In the genomic region with DNA sequence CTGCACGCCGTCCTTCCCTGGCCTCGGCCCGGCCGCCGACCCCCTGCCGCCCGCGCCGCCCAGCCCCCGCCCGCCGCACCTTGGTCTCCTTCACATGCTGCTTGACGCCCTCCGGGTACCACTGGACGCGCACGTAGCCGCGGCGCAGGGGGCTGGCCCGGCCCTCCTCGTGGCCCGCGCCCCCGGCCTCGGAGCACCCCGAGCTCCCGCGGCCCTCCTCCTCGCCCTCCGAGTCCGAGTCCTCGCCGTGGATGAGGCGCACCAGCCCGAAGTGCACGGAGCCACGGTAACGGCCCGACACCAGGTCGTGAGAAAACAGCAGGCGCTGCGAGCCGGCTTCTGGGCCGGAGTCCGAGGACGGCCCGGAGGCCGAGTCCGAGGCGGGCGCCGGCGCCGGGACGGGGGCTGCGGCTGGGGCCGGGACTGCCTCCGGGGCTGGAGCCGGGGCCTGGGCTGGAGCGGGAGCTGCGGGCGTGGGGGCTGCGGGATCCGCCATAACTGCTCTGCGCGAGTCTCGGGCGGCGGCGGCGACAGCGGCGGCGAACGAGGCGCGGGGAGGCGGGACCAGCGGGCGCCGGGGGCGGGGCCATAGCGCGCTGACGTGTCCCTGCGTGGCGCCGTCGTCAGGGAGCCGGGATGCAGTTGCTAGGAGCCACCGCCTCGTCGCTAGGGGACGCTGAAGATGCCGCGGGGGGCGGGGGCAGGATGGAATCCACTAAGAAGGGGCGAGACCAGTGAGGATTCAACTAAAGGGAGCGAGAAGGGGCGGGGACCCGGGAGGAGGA, we compare ENCODE assay signal across 8 cellular contexts. TPM values are rescaled to one million over a fixed set of nuclear protein-coding genes. Genes with fewer than 3 reads are reported as not detected.
A peak's percentile ranks its signal among the peaks of the same experiment; 100 is the strongest.
DNase-seq lines count a peak whose midpoint lies in the region; ATAC-seq and TF ChIP-seq lines count a peak whose summit lies in the region.

A gene (minus strand): TSS at position 507 of the 785 bp plus-strand sequence. CDS start 11 bp downstream, at position 496.

- H3K4me1 ChIP-seq in Karpas-422 (ENCODE audit: low read length): peaks cover 40% of the 10 kb centered on the region

- H3K27me3 ChIP-seq in Karpas-422 (ENCODE audit: low read length): no peaks in the 10 kb centered on the region

- H3K4me1 Mint-ChIP-seq in activated T-helper 1 cell treated with anti-CD3 and anti-CD28 coated beads, Interleukin-12 subunit alpha, Interleukin-12 subunit beta, Interleukin-2, Interleukin-4 antibody, amounts not matched to agents 30 ng/mL and 10 ng/mL and 1 ng/mL, durations not matched to agents 14 hours and 24 hours and 36 hours (ENCODE audit: low read depth): peaks cover 42% of the 10 kb centered on the region
- peaks cover 37% of the 10 kb centered on the region for H3K4me1 Mint-ChIP-seq in nephron

- ATAC-seq in GM21717 (IDR thresholded peaks at IDR 0.05; ENCODE audit: unreplicated experiment): peak; percentile 74
- peak; percentile 92 for ATAC-seq in stimulated activated naive CD8-positive, alpha-beta T cell treated with anti-CD3 and anti-CD28 coated beads, Interleukin-15, Interleukin-2, amounts not matched to agents 100 U/mL and 50 U/mL, for 24 hours

- peak within 1 kb of the TSS; percentile 87 for H3K27ac Mint-ChIP-seq in activated T-helper 1 cell treated with anti-CD3 and anti-CD28 coated beads, Interleukin-12 subunit alpha, Interleukin-12 subunit beta, Interleukin-2, Interleukin-4 antibody, amounts not matched to agents 30 ng/mL and 10 ng/mL and 1 ng/mL, durations not matched to agents 14 hours and 24 hours and 36 hours
- H3K27ac Mint-ChIP-seq in nephron: no peak within 1 kb of the TSS

- H3K79me2 ChIP-seq in Karpas-422 (ENCODE audit: low read length): peaks cover 37% of the 10 kb centered on the region

- peak within 1 kb of the TSS; percentile 55; the same call in 1 of the 2 replicates for H2AFZ ChIP-seq in Karpas-422 (ENCODE audit: low read length)

- no peaks in the 10 kb centered on the region for H3K36me3 Mint-ChIP-seq in activated T-helper 1 cell treated with anti-CD3 and anti-CD28 coated beads, Interleukin-12 subunit alpha, Interleukin-12 subunit beta, Interleukin-2, Interleukin-4 antibody, amounts not matched to agents 30 ng/mL and 10 ng/mL and 1 ng/mL, durations not matched to agents 14 hours and 24 hours and 36 hours (ENCODE audit: low read depth)
- no peaks in the 10 kb centered on the region for H3K36me3 Mint-ChIP-seq in nephron (ENCODE audit: low read depth)

- peak within 1 kb of the TSS; percentile 90 for H3K9ac ChIP-seq in Karpas-422 (ENCODE audit: low read length)

- H4K20me1 ChIP-seq in Karpas-422 (ENCODE audit: insufficient read depth, low read depth, low read length): peaks cover 44% of the 10 kb centered on the region

- H3K27ac ChIP-seq in Karpas-422 (ENCODE audit: low read length): no peak within 1 kb of the TSS

- H3K36me3 ChIP-seq in Karpas-422 (ENCODE audit: insufficient read depth, low read length): no peaks in the 10 kb centered on the region

- H3K27me3 Mint-ChIP-seq in activated T-helper 1 cell treated with anti-CD3 and anti-CD28 coated beads, Interleukin-12 subunit alpha, Interleukin-12 subunit beta, Interleukin-2, Interleukin-4 antibody, amounts not matched to agents 30 ng/mL and 10 ng/mL and 1 ng/mL, durations not matched to agents 14 hours and 24 hours and 36 hours (ENCODE audit: insufficient read depth): peaks cover 10% of the 10 kb centered on the region
- no peaks in the 10 kb centered on the region for H3K27me3 Mint-ChIP-seq in nephron (ENCODE audit: low read depth)

- DNase-seq in DMS53 treated with DMSO at 0.1 percent for 48 hours (lab: John Stamatoyannopoulos, UW; ENCODE audit: unreplicated experiment) (peak; percentile 73), Karpas-422 (peak; percentile 97), RKO (ENCODE audit: low spot score) (peak; percentile 85), fibroblast of pulmonary artery (ENCODE audit: low read depth) (peak; percentile 84)
- peak; percentile 93 for DNase-seq in activated T-helper 1 cell treated with anti-CD3 and anti-CD28 coated beads, Interleukin-12 subunit alpha, Interleukin-12 subunit beta, Interleukin-2, Interleukin-4 antibody, amounts not matched to agents 30 ng/mL and 10 ng/mL and 1 ng/mL, durations not matched to agents 14 hours and 24 hours and 36 hours (ENCODE audit: low spot score)
- peak; percentile 95 for DNase-seq in stimulated activated naive CD8-positive, alpha-beta T cell treated with anti-CD3 and anti-CD28 coated beads, Interleukin-15, Interleukin-2, amounts not matched to agents 100 U/mL and 50 U/mL, for 24 hours

- TF ChIP-seq CTCF in fibroblast of pulmonary artery (IDR thresholded peaks at IDR 0.05; ENCODE audit: low read length, missing control alignments) (peak; percentile 13), nephron (IDR thresholded peaks at IDR 0.05; ENCODE audit: unreplicated experiment in 3 of 3) (peak; percentile 14 to 38 (median 26))

- H3K4me3 ChIP-seq in Karpas-422 (ENCODE audit: low read length) (peak within 1 kb of the TSS; percentile 78), fibroblast of pulmonary artery (replicated peaks; ENCODE audit: low read depth, low read length) (peak within 1 kb of the TSS; percentile 71)

- peak within 1 kb of the TSS; percentile 95 for H3K4me2 ChIP-seq in Karpas-422 (ENCODE audit: low read depth, low read length, poor library complexity, severe bottlenecking)

- intact Hi-C loops in activated T-helper 1 cell treated with anti-CD3 and anti-CD28 coated beads, Interleukin-12 subunit alpha, Interleukin-12 subunit beta, Interleukin-2, Interleukin-4 antibody, amounts not matched to agents 30 ng/mL and 10 ng/mL and 1 ng/mL, durations not matched to agents 14 hours and 24 hours and 36 hours (cut with micrococcal nuclease): loop anchor here (1.0 to 5.0 kb wide), 6 partner anchors 40 to 284 kb away; a partner anchor contains a TSS

- H3K9me3 ChIP-seq in Karpas-422 (ENCODE audit: low read length): no peaks in the 10 kb centered on the region

- H3K9me3 Mint-ChIP-seq in activated T-helper 1 cell treated with anti-CD3 and anti-CD28 coated beads, Interleukin-12 subunit alpha, Interleukin-12 subunit beta, Interleukin-2, Interleukin-4 antibody, amounts not matched to agents 30 ng/mL and 10 ng/mL and 1 ng/mL, durations not matched to agents 14 hours and 24 hours and 36 hours: no peaks in the 10 kb centered on the region
- no peaks in the 10 kb centered on the region for H3K9me3 Mint-ChIP-seq in nephron

- peak within 1 kb of the TSS; percentile 91 for H3K4me3 Mint-ChIP-seq in activated T-helper 1 cell treated with anti-CD3 and anti-CD28 coated beads, Interleukin-12 subunit alpha, Interleukin-12 subunit beta, Interleukin-2, Interleukin-4 antibody, amounts not matched to agents 30 ng/mL and 10 ng/mL and 1 ng/mL, durations not matched to agents 14 hours and 24 hours and 36 hours
- peak within 1 kb of the TSS; percentile 91 to 94 (median 91) for H3K4me3 Mint-ChIP-seq in nephron

- H3K9me2 ChIP-seq in Karpas-422 (replicated peaks; ENCODE audit: insufficient read depth, low read length): no peaks in the 10 kb centered on the region

RNA-seq across cellular contexts. Expression of the gene that starts here (rescaled TPM):
- total RNA-seq in Karpas-422 (2014; rRNA removed; shearing (Covaris generic); ENCODE audit: low replicate concordance): 10.5 and 19.9 TPM in 2 replicates
- total RNA-seq in activated T-helper 1 cell treated with anti-CD3 and anti-CD28 coated beads, Interleukin-12 subunit alpha, Interleukin-12 subunit beta, Interleukin-2, Interleukin-4 antibody, amounts not matched to agents 30 ng/mL and 10 ng/mL and 1 ng/mL, durations not matched to agents 14 hours and 24 hours and 36 hours: 44.9 and 45.1 TPM in 2 replicates
